8 cellular contexts compared by ENCODE assay signal in genomic region chr1:152047954-152048640, GRCh38. TPM values are rescaled to one million over a fixed set of nuclear protein-coding genes. Genes with fewer than 3 reads are reported as not detected.
DNase-seq lines count a peak whose midpoint lies in the region; ATAC-seq and TF ChIP-seq lines count a peak whose summit lies in the region.

No MANE protein-coding gene starts in this region.

- H3K4me1 ChIP-seq in ovary (ENCODE audit: insufficient read depth), result peaks cover 4% of the 10 kb centered on the region
- H3K4me1 ChIP-seq in thyroid gland, result peaks cover 21 to 35% of the 10 kb centered on the region in 2 donors

- ATAC-seq in GM21360 (IDR thresholded peaks at IDR 0.05; ENCODE audit: unreplicated experiment), result peak; percentile 90

- CTCF ChIA-PET in activated naive CD4-positive, alpha-beta T cell treated with anti-CD3 and anti-CD28 coated beads, Interleukin-2, amount 10 ng/mL, durations not matched to agents 7 days and 5 days (lab: Charles Lee), result interaction anchor here (0.9 to 15.6 kb wide), 4 partner anchors 13 to 410 kb away, joined by 3 to 270 read pairs (median 26); partner anchors contain the start of gene S100A11

- peak in 2 of 3 donors; percentile 24 to 53 for TF ChIP-seq CTCF in ovary (IDR thresholded peaks at IDR 0.05)
- peak in 4 of 6 experiments; percentile 43 to 56 (median 53) for TF ChIP-seq CTCF in thyroid gland (IDR thresholded peaks at IDR 0.05)

- DNase-seq in DMS114 treated with DMSO at 0.1 percent for 48 hours (lab: John Stamatoyannopoulos, UW; ENCODE audit: unreplicated experiment) (peak; percentile 54), HT-29 (ENCODE audit: low spot score) (peak; percentile 97), SK-MEL-5 (ENCODE audit: low read depth, low spot score) (peak; percentile 100), glomerular visceral epithelial cell (ENCODE audit: extremely low spot score) (peak; percentile 99), ovary (peak; percentile 80 to 88 (median 87)), thyroid gland (peak; percentile 89 to 92)
- DNase-seq in activated naive CD4-positive, alpha-beta T cell treated with anti-CD3 and anti-CD28 coated beads, Interleukin-2, amount 10 ng/mL, durations not matched to agents 7 days and 5 days, result peak; percentile 92

- H3K4me3 ChIP-seq in ovary (peak overlapping the region; percentile 13), thyroid gland (replicated peaks in 1 of 3) (no peak overlapping the region)

- H3K27ac ChIP-seq in ovary (peak overlapping the region; percentile 54 to 79), thyroid gland (peak overlapping the region; percentile 94 to 99 (median 96))

- WGBS in ovary, 3 donors, result 8 to 10% (median 8%) methylated on average over 13 of the region's 13 CpGs
- WGBS in thyroid gland, 2 donors, result 4 to 6% methylated on average over 10 to 13 of the region's 13 CpGs

- H3K9me3 ChIP-seq in ovary (no peaks in the 10 kb centered on the region), thyroid gland (no peaks in the 10 kb centered on the region)

- intact Hi-C loops in ovary (cut with DNase I) (no loop called here), thyroid gland (cut with DNase I) (no loop called here)

- H3K9me3 Mint-ChIP-seq in activated naive CD4-positive, alpha-beta T cell treated with anti-CD3 and anti-CD28 coated beads, Interleukin-2, amount 10 ng/mL, durations not matched to agents 7 days and 5 days, result peaks cover 2% of the 10 kb centered on the region

- H3K36me3 Mint-ChIP-seq in activated naive CD4-positive, alpha-beta T cell treated with anti-CD3 and anti-CD28 coated beads, Interleukin-2, amount 10 ng/mL, durations not matched to agents 7 days and 5 days, result no peaks in the 10 kb centered on the region

- TF ChIP-seq POLR2A in ovary (IDR thresholded peaks at IDR 0.05), result no peak
- peak in 1 of 2 donors; percentile 88 for TF ChIP-seq POLR2A in thyroid gland (IDR thresholded peaks at IDR 0.05)

- no peak for TF ChIP-seq EP300 in ovary (IDR thresholded peaks at IDR 0.05)

- H3K4me1 Mint-ChIP-seq in activated naive CD4-positive, alpha-beta T cell treated with anti-CD3 and anti-CD28 coated beads, Interleukin-2, amount 10 ng/mL, durations not matched to agents 7 days and 5 days, result peaks cover 54% of the 10 kb centered on the region

- peak overlapping the region; percentile 98 for H3K27ac Mint-ChIP-seq in activated naive CD4-positive, alpha-beta T cell treated with anti-CD3 and anti-CD28 coated beads, Interleukin-2, amount 10 ng/mL, durations not matched to agents 7 days and 5 days

- H3K36me3 ChIP-seq in ovary, result no peaks in the 10 kb centered on the region
- H3K36me3 ChIP-seq in thyroid gland, result no peaks in the 10 kb centered on the region

- peak overlapping the region; percentile 70 for H3K4me3 Mint-ChIP-seq in activated naive CD4-positive, alpha-beta T cell treated with anti-CD3 and anti-CD28 coated beads, Interleukin-2, amount 10 ng/mL, durations not matched to agents 7 days and 5 days

- in situ Hi-C loops in SK-MEL-5 (cut with HindIII; ENCODE audit: low pct_unique_long_range_greater_than_20kb, low sequenced_read_pairs), result no loop called here

- H3K27me3 ChIP-seq in ovary (no peaks in the 10 kb centered on the region), thyroid gland (no peaks in the 10 kb centered on the region)

- peaks cover 15% of the 10 kb centered on the region for H3K27me3 Mint-ChIP-seq in activated naive CD4-positive, alpha-beta T cell treated with anti-CD3 and anti-CD28 coated beads, Interleukin-2, amount 10 ng/mL, durations not matched to agents 7 days and 5 days

RNA-seq across cellular contexts. Expression of gene S100A11, which starts 11.3 kb away (rescaled TPM):
- 326 and 331 TPM in 2 replicates for total RNA-seq in HT-29 (2014; rRNA removed; shearing (Covaris generic))
- total RNA-seq in SK-MEL-5 (2014; rRNA removed; shearing (Covaris generic)), result 566 and 602 TPM in 2 replicates
- polyA plus RNA-seq in SK-MEL-5 (2015; cell fraction: cytosol; rRNA removed), result 811 and 1,195 TPM in 2 replicates
- 71.8 and 79.3 TPM in 2 replicates for polyA plus RNA-seq in SK-MEL-5 (2015; cell fraction: nucleus; rRNA removed)
- total RNA-seq in ovary (100 to 1,000 TPM in 3 of 7 donors, 10 to 100 TPM in 4; 60.2 to 189 (median 85.8) TPM), thyroid gland (100 to 1,000 TPM; 120 to 368 (median 160) TPM)
- polyA plus RNA-seq in ovary, result 100 to 1,000 TPM; 158 to 449 TPM

RNA-seq across cellular contexts. Expression of gene TCHHL1, which starts 40.8 kb away (rescaled TPM):
- total RNA-seq in HT-29 (2014; rRNA removed; shearing (Covaris generic)), result not detected in 2 replicates
- not detected in 2 replicates for total RNA-seq in SK-MEL-5 (2014; rRNA removed; shearing (Covaris generic))
- not detected in 2 replicates for polyA plus RNA-seq in SK-MEL-5 (2015; cell fraction: cytosol; rRNA removed)
- polyA plus RNA-seq in SK-MEL-5 (2015; cell fraction: nucleus; rRNA removed), result not detected in 2 replicates
- total RNA-seq in ovary, result not detected
- not detected for polyA plus RNA-seq in ovary
- not detected for total RNA-seq in thyroid gland

RNA-seq across cellular contexts. Expression of gene S100A10, which starts 54.4 kb away (rescaled TPM):
- 279 and 305 TPM in 2 replicates for total RNA-seq in HT-29 (2014; rRNA removed; shearing (Covaris generic))
- total RNA-seq in SK-MEL-5 (2014; rRNA removed; shearing (Covaris generic)), result 89.9 and 118 TPM in 2 replicates
- 152 and 205 TPM in 2 replicates for polyA plus RNA-seq in SK-MEL-5 (2015; cell fraction: cytosol; rRNA removed)
- polyA plus RNA-seq in SK-MEL-5 (2015; cell fraction: nucleus; rRNA removed), result 28.1 and 39.9 TPM in 2 replicates
- total RNA-seq in ovary (100 to 1,000 TPM in 5 of 7 donors, 10 to 100 TPM in 2; 38.6 to 327 (median 213) TPM), thyroid gland (10 to 100 TPM; 11.2 to 64.0 (median 35.6) TPM)
- 100 to 1,000 TPM; 175 to 642 TPM for polyA plus RNA-seq in ovary
